Comparison of ENCODE assay signal across 1 cellular context in genomic region chr2:160731415-160731814, GRCh38.
TF ChIP-seq lines count a peak whose summit lies in the region.

No MANE protein-coding gene starts in this region.

TF ChIP-seq in WTC11, 78 proteins besides CTCF, POLR2A, EP300 and RAD21 (continued from another document):
- no peak for TF ChIP-seq ZNF281 (CRISPR knock-in tag; IDR thresholded peaks at IDR 0.05)
- TF ChIP-seq MYBL2 (CRISPR knock-in tag; IDR thresholded peaks at IDR 0.05), result no peak
- no peak for TF ChIP-seq ATF6 (CRISPR knock-in tag; IDR thresholded peaks at IDR 0.05)
- no peak for TF ChIP-seq OVOL2 (CRISPR knock-in tag; IDR thresholded peaks at IDR 0.05; ENCODE audit: borderline replicate concordance)
- no peak for TF ChIP-seq ESRRA (CRISPR knock-in tag; IDR thresholded peaks at IDR 0.05; ENCODE audit: borderline replicate concordance)
- TF ChIP-seq IRF1 (CRISPR knock-in tag; IDR thresholded peaks at IDR 0.05), result no peak
- no peak for TF ChIP-seq PREB (CRISPR knock-in tag; IDR thresholded peaks at IDR 0.05; ENCODE audit: borderline replicate concordance)
- no peak for TF ChIP-seq AFF4 (CRISPR knock-in tag; IDR thresholded peaks at IDR 0.05; ENCODE audit: borderline replicate concordance)
- TF ChIP-seq CDX4 (CRISPR knock-in tag; IDR thresholded peaks at IDR 0.05; ENCODE audit: borderline replicate concordance), result no peak
- no peak for TF ChIP-seq ZNF219 (CRISPR knock-in tag; IDR thresholded peaks at IDR 0.05; ENCODE audit: borderline replicate concordance)
- TF ChIP-seq KAT7 (CRISPR knock-in tag; IDR thresholded peaks at IDR 0.05; ENCODE audit: borderline replicate concordance), result no peak
- TF ChIP-seq, protein P1, sequence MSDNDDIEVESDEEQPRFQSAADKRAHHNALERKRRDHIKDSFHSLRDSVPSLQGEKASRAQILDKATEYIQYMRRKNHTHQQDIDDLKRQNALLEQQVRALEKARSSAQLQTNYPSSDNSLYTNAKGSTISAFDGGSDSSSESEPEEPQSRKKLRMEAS (CRISPR knock-in tag; IDR thresholded peaks at IDR 0.05), result no peak
- no peak for TF ChIP-seq FOXP1 (CRISPR knock-in tag; IDR thresholded peaks at IDR 0.05; ENCODE audit: borderline replicate concordance)
- TF ChIP-seq GTF2I (CRISPR knock-in tag; conservative IDR thresholded peaks at IDR 0.05), result no peak
- TF ChIP-seq TCF7 (CRISPR knock-in tag; IDR thresholded peaks at IDR 0.05; ENCODE audit: low read depth), result no peak
- TF ChIP-seq RORB (CRISPR knock-in tag; IDR thresholded peaks at IDR 0.05), result no peak
- TF ChIP-seq EMX1 (CRISPR knock-in tag; IDR thresholded peaks at IDR 0.05), result no peak
